Comparison of ENCODE assay signal across 8 cellular contexts in genomic region chr17:50944902-50945720, GRCh38.
DNase-seq lines count a peak whose midpoint lies in the region; ATAC-seq, FAIRE-seq and TF ChIP-seq lines count a peak whose summit lies in the region.

No MANE protein-coding gene starts in this region.

- H3K27ac ChIP-seq in BLaER1 (peak overlapping the region; percentile 90), KMS-11 (peak overlapping the region; percentile 66; the same call in 1 of the 2 replicates), pancreas (peak overlapping the region; percentile 85 to 98 (median 95)), Karpas-422 (ENCODE audit: low read length) (no peak overlapping the region)
- H3K27ac ChIP-seq in effector memory CD4-positive, alpha-beta T cell (ENCODE audit: insufficient read depth, low read length, poor library complexity, severe bottlenecking) = peak overlapping the region; percentile 73

- H2AFZ ChIP-seq in KMS-11 (ENCODE audit: low read depth) (peak overlapping the region; percentile 91), Karpas-422 (ENCODE audit: low read length) (no peak overlapping the region)

- no peaks in the 10 kb centered on the region for H3K9me2 ChIP-seq in Karpas-422 (replicated peaks; ENCODE audit: insufficient read depth, low read length)

- DNase-seq in effector memory CD4-positive, alpha-beta T cell = no peak
- DNase-seq in pancreas (peak in 2 of 6 donors; percentile 15 to 24), Karpas-422 (no peak), NCI-H146 (lab: John Stamatoyannopoulos, UW) (no peak)

- H3K27me3 ChIP-seq in BLaER1 (no peaks in the 10 kb centered on the region), KMS-11 (ENCODE audit: insufficient read depth, low read depth) (no peaks in the 10 kb centered on the region), pancreas (no peaks in the 10 kb centered on the region), Karpas-422 (ENCODE audit: low read length) (no peaks in the 10 kb centered on the region)
- no peaks in the 10 kb centered on the region for H3K27me3 ChIP-seq in effector memory CD4-positive, alpha-beta T cell (replicated peaks; ENCODE audit: control insufficient read depth, insufficient read depth, low read length, poor library complexity, severe bottlenecking)

- TF ChIP-seq CTCF in KMS-11 (conservative IDR thresholded peaks at IDR 0.05; ENCODE audit: low read depth, low read length) = no peak
- no peak for TF ChIP-seq CTCF in pancreas (IDR thresholded peaks at IDR 0.05)

- H3K4me3 ChIP-seq in BLaER1 = peak overlapping the region; percentile 71
- H3K4me3 ChIP-seq in KMS-11 (IDR thresholded peaks at IDR 0.05; ENCODE audit: insufficient read depth, low read depth, low read length) = no peak overlapping the region
- peak overlapping the region; percentile 56 for H3K4me3 ChIP-seq in effector memory CD4-positive, alpha-beta T cell (ENCODE audit: insufficient read depth, low read depth, low read length, poor library complexity, severe bottlenecking)
- H3K4me3 ChIP-seq in pancreas = peak overlapping the region in 2 of 4 donors; percentile 39 to 55
- H3K4me3 ChIP-seq in Karpas-422 (ENCODE audit: low read length) = no peak overlapping the region

- H3K4me2 ChIP-seq in BLaER1 (peak overlapping the region; percentile 96), KMS-11 (peak overlapping the region; percentile 81; the same call in 1 of the 2 replicates), Karpas-422 (ENCODE audit: low read depth, low read length, poor library complexity, severe bottlenecking) (no peak overlapping the region)

- FAIRE-seq in pancreas (lab: Jason Lieb, UNC) = no peak

- H3K36me3 ChIP-seq in BLaER1 (no peaks in the 10 kb centered on the region), KMS-11 (ENCODE audit: insufficient read depth) (no peaks in the 10 kb centered on the region), pancreas (no peaks in the 10 kb centered on the region), Karpas-422 (ENCODE audit: insufficient read depth, low read length) (no peaks in the 10 kb centered on the region)
- no peaks in the 10 kb centered on the region for H3K36me3 ChIP-seq in effector memory CD4-positive, alpha-beta T cell (ENCODE audit: control insufficient read depth, insufficient read depth, low read length)

- ATAC-seq in pancreas = no peak
- no peak for ATAC-seq in HG02610 (IDR thresholded peaks at IDR 0.05; ENCODE audit: unreplicated experiment)
- ATAC-seq in HG02981 (IDR thresholded peaks at IDR 0.05; ENCODE audit: unreplicated experiment) = no peak

- peak overlapping the region; percentile 86 for H3K9ac ChIP-seq in BLaER1
- H3K9ac ChIP-seq in KMS-11 = peak overlapping the region; percentile 92
- no peak overlapping the region for H3K9ac ChIP-seq in Karpas-422 (ENCODE audit: low read length)

- 62 to 64% methylated on average over 18 of the region's 18 CpGs for WGBS in pancreas, 2 donors

- H3K4me1 ChIP-seq in BLaER1 (peaks cover 61% of the 10 kb centered on the region), KMS-11 (ENCODE audit: low read depth, poor library complexity, severe bottlenecking) (peaks cover 30% of the 10 kb centered on the region), pancreas (peaks cover 44 to 55% (median 50%) of the 10 kb centered on the region in 3 donors), Karpas-422 (ENCODE audit: low read length) (peaks cover 2% of the 10 kb centered on the region)
- H3K4me1 ChIP-seq in effector memory CD4-positive, alpha-beta T cell (ENCODE audit: control insufficient read depth, insufficient read depth, low read length, poor library complexity, severe bottlenecking) = peaks cover 20% of the 10 kb centered on the region

- H3K9me3 ChIP-seq in BLaER1 = no peaks in the 10 kb centered on the region
- no peaks in the 10 kb centered on the region for H3K9me3 ChIP-seq in effector memory CD4-positive, alpha-beta T cell (ENCODE audit: control insufficient read depth, low read length)
- H3K9me3 ChIP-seq in pancreas = no peaks in the 10 kb centered on the region
- H3K9me3 ChIP-seq in Karpas-422 (ENCODE audit: low read length) = no peaks in the 10 kb centered on the region

- no peaks in the 10 kb centered on the region for H3K79me2 ChIP-seq in KMS-11 (ENCODE audit: insufficient read depth, low read depth)
- no peaks in the 10 kb centered on the region for H3K79me2 ChIP-seq in Karpas-422 (ENCODE audit: low read length)

- intact Hi-C loops in pancreas (cut with DNase I) = loop anchor here in 1 of 3 donors (5.0 kb wide), 1 partner anchor 93 kb away; no protein-coding TSS in a partner anchor

- H4K20me1 ChIP-seq in BLaER1 (no peaks in the 10 kb centered on the region), KMS-11 (ENCODE audit: insufficient read depth) (no peaks in the 10 kb centered on the region), Karpas-422 (ENCODE audit: insufficient read depth, low read depth, low read length) (no peaks in the 10 kb centered on the region)

Comparison
In these comparisons a context has a peak if more than half of its experiments do, and no peak if none do; other contexts are left out.
1. H3K4me3 ChIP-seq: peak in BLaER1 (single experiment) and effector memory CD4-positive, alpha-beta T cell (single experiment); none in KMS-11 (single experiment) and Karpas-422 (single experiment).